ENCODE assay signal across 1 cellular context in the genomic region with DNA sequence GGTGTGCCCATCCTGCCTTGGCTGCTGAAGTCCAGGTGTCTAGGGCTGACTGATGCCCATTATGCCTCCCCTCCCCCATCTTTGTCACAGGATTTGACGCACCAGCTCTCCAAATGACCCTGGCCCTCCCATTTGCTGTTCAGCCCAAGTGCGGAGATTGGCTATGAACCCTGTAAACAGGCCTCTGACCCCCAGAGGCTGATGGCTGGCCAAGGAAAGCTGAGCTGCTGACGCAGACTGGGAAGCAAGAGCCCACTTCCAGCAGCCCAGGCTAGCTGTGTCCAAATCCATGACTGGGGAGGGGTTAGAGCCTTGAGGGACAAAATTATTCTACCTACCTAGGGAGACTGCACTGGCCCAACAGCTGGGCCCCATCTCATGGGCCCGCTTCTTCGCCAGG.
TF ChIP-seq lines count a peak whose summit lies in the region.

No MANE protein-coding gene starts in this region.

TF ChIP-seq in H1, 55 proteins besides CTCF, POLR2A, EP300 and RAD21:
- TF ChIP-seq SIN3A (conservative IDR thresholded peaks at IDR 0.05 in 1 of 2, IDR thresholded peaks at IDR 0.05 in 1 of 2; ENCODE audit: low read depth in 1 of 2, low read length in 2 of 2), result no peak
- no peak for TF ChIP-seq SIX5 (IDR thresholded peaks at IDR 0.05; ENCODE audit: low read depth, low read length)
- no peak for TF ChIP-seq CHD2 (IDR thresholded peaks at IDR 0.05; ENCODE audit: low read length)
- TF ChIP-seq TAF1 (IDR thresholded peaks at IDR 0.05; ENCODE audit: low read depth, low read length), result no peak
- no peak for TF ChIP-seq PHF8 (conservative IDR thresholded peaks at IDR 0.05; ENCODE audit: low read depth, low read length)
- TF ChIP-seq POU5F1 (IDR thresholded peaks at IDR 0.05; ENCODE audit: low read depth, low read length), result no peak
- TF ChIP-seq TCF12 (IDR thresholded peaks at IDR 0.05; ENCODE audit: low read depth, low read length), result no peak
- no peak for TF ChIP-seq SUZ12 (IDR thresholded peaks at IDR 0.05; ENCODE audit: low read length)
- TF ChIP-seq CTBP2 (IDR thresholded peaks at IDR 0.05; ENCODE audit: borderline replicate concordance, insufficient read depth, insufficient read length, low read length), result no peak
- TF ChIP-seq KDM4A (IDR thresholded peaks at IDR 0.05; ENCODE audit: low read depth, low read length, severe bottlenecking), result no peak
- TF ChIP-seq RFX5 (IDR thresholded peaks at IDR 0.05; ENCODE audit: borderline replicate concordance, low read depth, low read length), result no peak
- no peak for TF ChIP-seq SIRT6 (IDR thresholded peaks at IDR 0.05; ENCODE audit: low read length)
- no peak for TF ChIP-seq FOSL1 (IDR thresholded peaks at IDR 0.05; ENCODE audit: insufficient read depth, low read depth, low read length)
- no peak for TF ChIP-seq TEAD4 (IDR thresholded peaks at IDR 0.05; ENCODE audit: low read depth, low read length)
- no peak for TF ChIP-seq CREB1 (IDR thresholded peaks at IDR 0.05)
- no peak for TF ChIP-seq BRCA1 (IDR thresholded peaks at IDR 0.05; ENCODE audit: low read depth, low read length)
TF ChIP-seq in H1: peak in this region for 0.
